Comparison of ENCODE assay signal across 26 cellular contexts in the genomic region with DNA sequence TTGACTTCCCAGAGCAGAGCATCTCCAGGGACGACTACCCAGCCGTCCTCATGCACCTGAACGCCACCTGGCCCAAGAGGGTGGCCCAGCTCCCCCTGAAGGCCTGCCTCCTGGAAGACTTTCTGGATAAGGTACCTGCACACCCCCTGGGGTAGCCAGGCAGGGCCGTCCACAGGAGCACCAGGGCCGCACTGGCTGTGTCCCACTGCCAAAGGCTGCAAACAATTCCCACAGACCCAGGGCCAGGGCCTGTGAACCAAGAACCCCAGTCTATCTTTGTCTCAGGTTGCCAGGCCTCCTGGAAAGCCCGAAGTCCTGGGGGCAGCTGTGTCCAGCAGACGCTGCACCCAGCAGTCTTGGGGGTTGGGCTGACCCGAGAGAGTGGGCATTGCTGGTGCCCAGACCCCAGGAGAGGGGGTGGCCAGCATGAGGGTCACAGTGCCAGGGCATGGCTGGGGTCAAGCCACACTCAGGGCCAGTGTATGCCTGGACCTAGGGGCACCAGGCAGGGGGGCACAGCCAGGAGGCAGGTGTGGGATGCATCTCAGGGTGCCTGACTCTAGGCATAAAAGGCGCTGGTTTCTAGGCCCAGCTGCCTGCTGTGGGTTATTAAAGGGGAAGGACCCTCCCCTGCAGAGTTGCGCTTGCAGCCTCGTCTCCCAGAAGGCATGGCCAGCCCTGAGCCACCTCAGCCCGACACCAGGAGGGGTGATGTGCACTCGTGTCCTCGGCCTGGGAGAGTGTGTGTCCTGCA. TPM values are rescaled to one million over a fixed set of nuclear protein-coding genes. Genes with fewer than 3 reads are reported as not detected.
"Had no signal": no experiment of that assay in that cellular context is flagged by ENCODE, and none has a peak within 500 bp of the region (broad histone marks: within the 10 kb centered on the region; RNA-seq: fewer than 3 reads in every experiment).

No MANE protein-coding gene starts in this region.

- H3K27ac ChIP-seq: KMS-11, SJSA1, SK-N-MC had no signal

- H3K4me3 ChIP-seq: K562, SJSA1, SK-N-MC had no signal

- FAIRE-seq: K562, RCC 7860 had no signal

- H3K4me1 ChIP-seq: SJSA1 had no signal

- H3K36me3 ChIP-seq: SJSA1 had no signal

- DNase-seq: Kasumi-1, MM.1S, NCI-H1048, NCI-H1105, NCI-H1436 treated with DMSO at 0.1 percent for 48 hours, NCI-H1694, NCI-H187 treated with DMSO at 0.1 percent for 48 hours, NCI-H2029 treated with DMSO at 0.1 percent for 48 hours, NCI-H2171 treated with DMSO at 0.1 percent for 48 hours, NCI-H345, NCI-H446 treated with DMSO at 0.1 percent for 48 hours, NCI-H510A treated with DMSO at 0.1 percent for 48 hours, NCI-H526, NCI-H748 treated with DMSO at 0.1 percent for 48 hours, Right ventricle myocardium superior, RPMI8226, SIG-M5, T-helper 1 cell had no signal

- H3K9ac ChIP-seq: KMS-11 had no signal

- H3K4me2 ChIP-seq: KMS-11 had no signal

- ATAC-seq: K562 had no signal

RNA-seq across cellular contexts. Expression of gene SLC6A18, which starts 17.7 kb away (rescaled TPM):
- total RNA-seq: HT1080, K562, M059J, Right ventricle myocardium superior, SJSA1 had no signal
- polyA plus RNA-seq: IgD-negative memory B cell, K562 had no signal

RNA-seq across cellular contexts. Expression of gene SLC6A19, which starts 41.5 kb away (rescaled TPM):
- total RNA-seq: HT1080, M059J, Right ventricle myocardium superior had no signal
- polyA plus RNA-seq: IgD-negative memory B cell had no signal

RNA-seq across cellular contexts. Expression of gene TERT, which starts 52.0 kb away (rescaled TPM):
- total RNA-seq: Right ventricle myocardium superior had no signal
- polyA plus RNA-seq: IgD-negative memory B cell had no signal
